14 cellular contexts compared by ENCODE assay signal in the genomic region with DNA sequence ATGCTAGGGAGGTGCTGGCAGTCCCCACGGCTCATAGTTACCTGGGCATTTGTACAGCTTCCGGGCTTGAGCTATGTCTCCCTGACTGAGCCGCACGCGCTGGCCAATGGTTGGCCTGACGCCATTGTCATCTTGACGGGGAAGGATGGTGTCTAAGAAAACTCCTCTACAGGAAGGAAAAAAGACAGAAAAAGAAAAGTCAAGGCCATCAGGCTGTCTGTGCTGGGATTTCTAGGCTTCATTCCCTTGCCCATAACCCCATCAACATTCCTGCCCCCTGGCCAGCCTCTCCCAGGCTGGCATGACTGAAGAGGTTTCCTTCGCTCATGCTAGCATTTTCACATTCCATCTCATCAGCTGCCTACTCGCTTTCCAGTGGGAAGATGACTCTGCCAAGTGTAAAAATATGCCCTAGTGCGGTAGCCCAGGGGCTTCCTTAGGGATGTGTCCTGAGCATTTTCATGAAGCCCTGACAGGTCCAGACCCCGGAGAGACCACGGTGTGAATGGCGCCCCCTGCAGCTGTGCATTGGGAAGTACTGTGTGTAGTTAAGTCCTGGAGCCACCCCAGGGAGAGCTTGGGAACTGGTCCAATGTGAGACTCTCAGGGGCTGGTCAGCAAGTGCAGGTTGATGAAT. TPM values are rescaled to one million over a fixed set of nuclear protein-coding genes. Genes with fewer than 3 reads are reported as not detected.
A peak's percentile ranks its signal among the peaks of the same experiment; 100 is the strongest.
DNase-seq lines count a peak whose midpoint lies in the region; TF ChIP-seq lines count a peak whose summit lies in the region.
"Had no signal": no experiment of that assay in that cellular context is flagged by ENCODE, and none has a peak within 500 bp of the region (broad histone marks: within the 10 kb centered on the region; RNA-seq: fewer than 3 reads in every experiment).

No MANE protein-coding gene starts in this region.

- H3K23ac ChIP-seq in mesenchymal stem cell (ENCODE audit: low read length in 2 of 2) = no peak overlapping the region

- H4K91ac ChIP-seq in mesenchymal stem cell (ENCODE audit: low read length) = no peak overlapping the region

- H2BK120ac ChIP-seq in mesenchymal stem cell (ENCODE audit: low read depth, low read length) = no peak overlapping the region

- intact Hi-C loops in prostate gland (cut with DNase I) = no loop called here
- intact Hi-C loops in uterus (cut with DNase I; ENCODE audit: low total_unique reads) = no loop called here

- H3K9me3 ChIP-seq in mesenchymal stem cell (ENCODE audit: control insufficient read depth, low read length) = peaks cover 3% of the 10 kb centered on the region
- no peaks in the 10 kb centered on the region for H3K9me3 ChIP-seq in prostate gland
- no peaks in the 10 kb centered on the region for H3K9me3 ChIP-seq in uterus

- no peak overlapping the region for H4K8ac ChIP-seq in mesenchymal stem cell (ENCODE audit: low read length)

- H3K9ac ChIP-seq in mesenchymal stem cell (ENCODE audit: low read length) = no peak overlapping the region

- H2AFZ ChIP-seq in mesenchymal stem cell (ENCODE audit: low read depth, low read length) = no peak overlapping the region

- H3K27me3 Mint-ChIP-seq in HFFc6 (ENCODE audit: insufficient read depth) = peaks cover 15% of the 10 kb centered on the region

- TF ChIP-seq CTCF in HFFc6 (IDR thresholded peaks at IDR 0.05) = peak; percentile 36; the same call in 1 of the 2 replicates
- TF ChIP-seq CTCF in prostate gland (IDR thresholded peaks at IDR 0.05) = no peak
- no peak for TF ChIP-seq CTCF in uterus (IDR thresholded peaks at IDR 0.05)

- H3K9me3 Mint-ChIP-seq in HFFc6 = no peaks in the 10 kb centered on the region
- H3K9me3 Mint-ChIP-seq: CD8-positive, alpha-beta memory T cell had no signal

- H3K4me1 ChIP-seq in mesenchymal stem cell (ENCODE audit: control insufficient read depth, insufficient read depth, low read depth, low read length) (peaks cover 26% of the 10 kb centered on the region), prostate gland (replicated peaks) (no peaks in the 10 kb centered on the region), uterus (no peaks in the 10 kb centered on the region)

- no peak overlapping the region for H3K4me3 Mint-ChIP-seq in HFFc6
- H3K4me3 Mint-ChIP-seq: CD8-positive, alpha-beta memory T cell had no signal

- H3K79me1 ChIP-seq in mesenchymal stem cell (replicated peaks; ENCODE audit: low read length, poor library complexity, severe bottlenecking) = no peaks in the 10 kb centered on the region

- H3K18ac ChIP-seq in mesenchymal stem cell (ENCODE audit: low read depth in 1 of 2, low read length in 2 of 2) = no peak overlapping the region

- no peak overlapping the region for H3K4me2 ChIP-seq in mesenchymal stem cell (ENCODE audit: low read length, poor library complexity, severe bottlenecking)

- H2BK12ac ChIP-seq in mesenchymal stem cell (ENCODE audit: low read length in 2 of 2) = no peak overlapping the region

- no peak overlapping the region for H2BK5ac ChIP-seq in mesenchymal stem cell (ENCODE audit: low read depth, low read length, poor library complexity, severe bottlenecking)

- H3K4ac ChIP-seq in mesenchymal stem cell (ENCODE audit: low read depth in 1 of 2, low read length in 2 of 2) = no peak overlapping the region

- TF ChIP-seq POLR2A in prostate gland (IDR thresholded peaks at IDR 0.05) (no peak), uterus (IDR thresholded peaks at IDR 0.05) (no peak)

- 76% methylated on average over 13 of the region's 13 CpGs for WGBS in mesenchymal stem cell
- 46% methylated on average over 13 of the region's 13 CpGs for WGBS in prostate gland

- H3K27me3 ChIP-seq in mesenchymal stem cell (ENCODE audit: control insufficient read depth in 1 of 2, insufficient read depth in 1 of 2, low read length in 2 of 2) (peaks cover 9 to 75% of the 10 kb centered on the region in 2 experiments), prostate gland (replicated peaks; ENCODE audit: insufficient read depth) (no peaks in the 10 kb centered on the region), uterus (no peaks in the 10 kb centered on the region)

- H3K4me3 ChIP-seq in mesenchymal stem cell (ENCODE audit: insufficient read depth in 1 of 2, low read depth in 1 of 2, low read length in 2 of 2) (no peak overlapping the region), prostate gland (no peak overlapping the region), uterus (no peak overlapping the region)

- no peaks in the 10 kb centered on the region for H3K36me3 Mint-ChIP-seq in HFFc6 (ENCODE audit: low read depth)
- H3K36me3 Mint-ChIP-seq: CD8-positive, alpha-beta memory T cell had no signal

- H3K14ac ChIP-seq in mesenchymal stem cell (ENCODE audit: low read length in 2 of 2) = no peak overlapping the region

- H3K27ac ChIP-seq in mesenchymal stem cell (ENCODE audit: low read length, poor library complexity, severe bottlenecking) (no peak overlapping the region), prostate gland (no peak overlapping the region), uterus (no peak overlapping the region)

- peak overlapping the region; percentile 35 for H2AK5ac ChIP-seq in mesenchymal stem cell (ENCODE audit: low read length, severe bottlenecking)

- H3K27ac Mint-ChIP-seq in HFFc6 = no peak overlapping the region
- H3K27ac Mint-ChIP-seq: CD8-positive, alpha-beta memory T cell had no signal

- H3K36me3 ChIP-seq in mesenchymal stem cell (ENCODE audit: control insufficient read depth in 1 of 2, insufficient read depth in 2 of 2, low read depth in 1 of 2, low read length in 2 of 2) (peaks cover 0 to 22% of the 10 kb centered on the region in 2 experiments), prostate gland (no peaks in the 10 kb centered on the region), uterus (no peaks in the 10 kb centered on the region)

- H3K4me1 Mint-ChIP-seq in HFFc6 (ENCODE audit: low read depth) = no peaks in the 10 kb centered on the region
- H3K4me1 Mint-ChIP-seq: CD8-positive, alpha-beta memory T cell had no signal

- H2BK15ac ChIP-seq in mesenchymal stem cell (ENCODE audit: low read depth, poor library complexity, severe bottlenecking) = no peak overlapping the region

- DNase-seq in ELF-1 (ENCODE audit: low read depth, low spot score) (peak; percentile 11), HFFc6 (no peak), cerebellum (ENCODE audit: low spot score) (peak; percentile 74), mesenchymal stem cell (no peak), prostate gland (ENCODE audit: low spot score) (no peak), uterus (no peak)
- DNase-seq in NK-92 treated with Interleukin-12 subunit alpha and Interleukin-12 subunit beta, amount 100 ng/mL, for 24 hours (lab: John Stamatoyannopoulos, UW) = no peak
- DNase-seq in stimulated activated CD4-positive, alpha-beta T cell treated with anti-CD3 and anti-CD28 coated beads, Interleukin-12 subunit alpha, Interleukin-12 subunit beta, amount 100 ng/mL, for 4 hours = no peak
- DNase-seq: aorta; CD8-positive, alpha-beta memory T cell; mesendoderm; stimulated activated CD4-positive, alpha-beta T cell treated with anti-CD3 and anti-CD28 coated beads, Interleukin-4, amount 100 ng/mL, for 4 hours had no signal

RNA-seq across cellular contexts. Expression of a gene that starts 54.5 kb away (rescaled TPM):
- not detected for total RNA-seq in HFFc6 (2021; fragmentation: NEBNext Ultra II Directional; extraction: Animal tissue kit (Norgen Biotek cat#: 25700))
- total RNA-seq in cerebellum (not detected), prostate gland (under 1 TPM in 1 of 2 donors, not detected in 1; 0.17 TPM), uterus (not detected)
- not detected for polyA plus RNA-seq in mesenchymal stem cell (2013, experiment 1 of 2)
- not detected for polyA plus RNA-seq in mesenchymal stem cell (2013, experiment 2 of 2)
- total RNA-seq: aorta; CD8-positive, alpha-beta memory T cell; posterior vena cava; subcutaneous adipose tissue had no signal
- polyA plus RNA-seq: aorta; CD8-positive, alpha-beta memory T cell had no signal

Comparison
In these comparisons a context has a peak if more than half of its experiments do, and no peak if none do; other contexts are left out.
1. DNase-seq: peak in ELF-1 (single experiment) and cerebellum (single experiment); none in HFFc6 (single experiment), mesenchymal stem cell (single experiment), NK-92 treated with Interleukin-12 subunit alpha and Interleukin-12 subunit beta, amount 100 ng/mL, for 24 hours (single experiment), prostate gland (single experiment), stimulated activated CD4-positive, alpha-beta T cell treated with anti-CD3 and anti-CD28 coated beads, Interleukin-12 subunit alpha, Interleukin-12 subunit beta, amount 100 ng/mL, for 4 hours (single experiment) and uterus (0 of 2).